4 cellular contexts compared by ENCODE assay signal in the genomic region with DNA sequence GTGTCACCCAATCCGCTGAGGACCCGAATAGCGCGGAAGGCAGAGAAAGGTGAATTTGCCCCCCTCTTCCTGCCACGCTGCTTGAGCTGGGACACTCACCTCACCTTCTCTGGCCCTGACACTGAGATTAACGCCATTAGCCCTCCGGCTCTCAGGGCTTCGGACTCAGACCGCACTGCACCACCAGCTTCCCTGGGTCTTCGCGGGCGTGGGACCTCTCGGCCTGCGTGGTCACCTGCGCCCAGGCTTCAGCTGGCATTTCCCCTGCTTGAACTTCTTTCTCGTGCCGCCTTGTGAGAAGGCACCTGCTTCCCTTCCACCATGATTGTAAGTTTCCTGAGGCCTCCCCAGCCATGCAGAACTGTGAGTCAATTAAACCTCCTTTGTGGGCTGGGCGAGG. TPM values are rescaled to one million over a fixed set of nuclear protein-coding genes. Genes with fewer than 3 reads are reported as not detected.
"Had no signal": no experiment of that assay in that cellular context is flagged by ENCODE, and none has a peak within 500 bp of the region (broad histone marks: within the 10 kb centered on the region; RNA-seq: fewer than 3 reads in every experiment).

No MANE protein-coding gene starts in this region.

RNA-seq across cellular contexts. Expression of gene TMEM179, which starts 57.9 kb away (rescaled TPM):
- total RNA-seq: LHCN-M2, MCF 10A, PC-9, RPMI7951 had no signal
